Comparison of ENCODE assay signal across 24 cellular contexts in genomic region chr7:84568786-84569185, GRCh38.
"Had no signal": no experiment of that assay in that cellular context is flagged by ENCODE, and none has a peak within 500 bp of the region (broad histone marks: within the 10 kb centered on the region; RNA-seq: fewer than 3 reads in every experiment).

No MANE protein-coding gene starts in this region.

- H3K4me3 ChIP-seq: body of pancreas, lower lobe of right lung, pancreas, psoas muscle, right atrium auricular region, tibial artery had no signal

- DNase-seq: activated CD4-positive, alpha-beta T cell treated with anti-CD3 and anti-CD28 coated beads, Interleukin-2, amount 10 ng/mL, durations not matched to agents 7 days and 5 days; activated CD8-positive, alpha-beta memory T cell treated with anti-CD3 and anti-CD28 coated beads, Interleukin-2, amount 10 ng/mL, durations not matched to agents 7 days and 5 days; activated CD8-positive, alpha-beta T cell treated with anti-CD3 and anti-CD28 coated beads for 36 hours; activated effector memory CD4-positive, alpha-beta T cell treated with anti-CD3 and anti-CD28 coated beads, Interleukin-2, amount 50 U/mL, for 16 hours; activated T-cell treated with anti-CD3 and anti-CD28 coated beads for 4 hours; anterior cingulate cortex; body of pancreas; effector CD4-positive, alpha-beta T cell; foreskin keratinocyte; kidney; lower lobe of right lung; midbrain; natural killer cell; pancreas; psoas muscle; stimulated activated CD4-positive, alpha-beta T cell treated with anti-CD3 and anti-CD28 coated beads, Interleukin-4, amount 100 ng/mL, for 24 hours; tibial artery had no signal

- H3K4me1 ChIP-seq: body of pancreas, foreskin keratinocyte, lower lobe of right lung, pancreas, psoas muscle, right atrium auricular region, tibial artery had no signal

- H3K4me1 Mint-ChIP-seq: activated CD4-positive, alpha-beta T cell treated with anti-CD3 and anti-CD28 coated beads, Interleukin-2, amount 10 ng/mL, durations not matched to agents 7 days and 5 days; activated CD8-positive, alpha-beta memory T cell treated with anti-CD3 and anti-CD28 coated beads, Interleukin-2, amount 10 ng/mL, durations not matched to agents 7 days and 5 days; activated naive CD4-positive, alpha-beta T cell treated with anti-CD3 and anti-CD28 coated beads, Interleukin-2, amount 50 U/mL, for 24 hours; natural killer cell had no signal

- H3K4me3 Mint-ChIP-seq: activated CD4-positive, alpha-beta T cell treated with anti-CD3 and anti-CD28 coated beads, Interleukin-2, amount 10 ng/mL, durations not matched to agents 7 days and 5 days; activated CD8-positive, alpha-beta memory T cell treated with anti-CD3 and anti-CD28 coated beads, Interleukin-2, amount 10 ng/mL, durations not matched to agents 7 days and 5 days; activated CD8-positive, alpha-beta T cell treated with anti-CD3 and anti-CD28 coated beads for 36 hours; activated naive CD4-positive, alpha-beta T cell treated with anti-CD3 and anti-CD28 coated beads, Interleukin-2, amount 50 U/mL, for 24 hours; dendritic cell treated with granulocyte-macrophage colony-stimulating factor and Interleukin-4, amounts not matched to agents 40 ng/mL and 50 ng/mL, for 4 days; natural killer cell; stimulated activated naive CD8-positive, alpha-beta T cell treated with anti-CD3 and anti-CD28 coated beads, Interleukin-15, Interleukin-2, amounts not matched to agents 100 ng/mL and 50 ng/mL, for 24 hours had no signal

- H3K9me3 ChIP-seq: body of pancreas, lower lobe of right lung, neutrophil, pancreas, psoas muscle, right atrium auricular region, tibial artery had no signal

- H3K27ac ChIP-seq: body of pancreas, foreskin keratinocyte, lower lobe of right lung, neutrophil, pancreas, psoas muscle, right atrium auricular region, tibial artery, VCaP had no signal

- H3K27me3 Mint-ChIP-seq: activated CD4-positive, alpha-beta T cell treated with anti-CD3 and anti-CD28 coated beads, Interleukin-2, amount 10 ng/mL, durations not matched to agents 7 days and 5 days; activated CD8-positive, alpha-beta memory T cell treated with anti-CD3 and anti-CD28 coated beads, Interleukin-2, amount 10 ng/mL, durations not matched to agents 7 days and 5 days; activated CD8-positive, alpha-beta T cell treated with anti-CD3 and anti-CD28 coated beads for 36 hours; activated naive CD4-positive, alpha-beta T cell treated with anti-CD3 and anti-CD28 coated beads, Interleukin-2, amount 50 U/mL, for 24 hours; dendritic cell treated with granulocyte-macrophage colony-stimulating factor and Interleukin-4, amounts not matched to agents 40 ng/mL and 50 ng/mL, for 4 days; stimulated activated naive CD8-positive, alpha-beta T cell treated with anti-CD3 and anti-CD28 coated beads, Interleukin-15, Interleukin-2, amounts not matched to agents 100 ng/mL and 50 ng/mL, for 24 hours had no signal

- H3K36me3 Mint-ChIP-seq: activated CD8-positive, alpha-beta memory T cell treated with anti-CD3 and anti-CD28 coated beads, Interleukin-2, amount 10 ng/mL, durations not matched to agents 7 days and 5 days; activated naive CD4-positive, alpha-beta T cell treated with anti-CD3 and anti-CD28 coated beads, Interleukin-2, amount 50 U/mL, for 24 hours; natural killer cell had no signal

- H3K27ac Mint-ChIP-seq: activated CD4-positive, alpha-beta T cell treated with anti-CD3 and anti-CD28 coated beads, Interleukin-2, amount 10 ng/mL, durations not matched to agents 7 days and 5 days; activated CD8-positive, alpha-beta memory T cell treated with anti-CD3 and anti-CD28 coated beads, Interleukin-2, amount 10 ng/mL, durations not matched to agents 7 days and 5 days; activated CD8-positive, alpha-beta T cell treated with anti-CD3 and anti-CD28 coated beads for 36 hours; activated naive CD4-positive, alpha-beta T cell treated with anti-CD3 and anti-CD28 coated beads, Interleukin-2, amount 50 U/mL, for 24 hours; dendritic cell treated with granulocyte-macrophage colony-stimulating factor and Interleukin-4, amounts not matched to agents 40 ng/mL and 50 ng/mL, for 4 days; natural killer cell; stimulated activated naive CD8-positive, alpha-beta T cell treated with anti-CD3 and anti-CD28 coated beads, Interleukin-15, Interleukin-2, amounts not matched to agents 100 ng/mL and 50 ng/mL, for 24 hours had no signal

- H3K27me3 ChIP-seq: body of pancreas, foreskin keratinocyte, neutrophil, pancreas, right atrium auricular region, tibial artery had no signal

- ATAC-seq: activated CD4-positive, CD25-positive, alpha-beta regulatory T cell treated with anti-CD3 and anti-CD28 coated beads, Interleukin-2, amount 50 U/mL, for 24 hours; activated CD8-positive, alpha-beta memory T cell treated with anti-CD3 and anti-CD28 coated beads, Interleukin-2, amount 10 ng/mL, durations not matched to agents 7 days and 5 days; activated CD8-positive, alpha-beta T cell treated with anti-CD3 and anti-CD28 coated beads for 36 hours; body of pancreas; foreskin keratinocyte; lower lobe of right lung; natural killer cell; pancreas; psoas muscle had no signal

- H3K9me3 Mint-ChIP-seq: activated CD4-positive, alpha-beta T cell treated with anti-CD3 and anti-CD28 coated beads, Interleukin-2, amount 10 ng/mL, durations not matched to agents 7 days and 5 days; activated CD8-positive, alpha-beta T cell treated with anti-CD3 and anti-CD28 coated beads for 36 hours; activated naive CD4-positive, alpha-beta T cell treated with anti-CD3 and anti-CD28 coated beads, Interleukin-2, amount 50 U/mL, for 24 hours; dendritic cell treated with granulocyte-macrophage colony-stimulating factor and Interleukin-4, amounts not matched to agents 40 ng/mL and 50 ng/mL, for 4 days; stimulated activated naive CD8-positive, alpha-beta T cell treated with anti-CD3 and anti-CD28 coated beads, Interleukin-15, Interleukin-2, amounts not matched to agents 100 ng/mL and 50 ng/mL, for 24 hours had no signal

- H3K36me3 ChIP-seq: lower lobe of right lung, neutrophil, pancreas, right atrium auricular region, tibial artery had no signal
